In genomic region chr16:83746611-83747010, GRCh38 we compare ENCODE assay signal across 36 cellular contexts.
"Had no signal": no experiment of that assay in that cellular context is flagged by ENCODE, and none has a peak within 500 bp of the region (broad histone marks: within the 10 kb centered on the region; RNA-seq: fewer than 3 reads in every experiment).

No MANE protein-coding gene starts in this region.

- H3K36me3 ChIP-seq: MG63 had no signal

- H3K9me3 ChIP-seq: MG63 had no signal

- DNase-seq: MG63, MM.1S, MV-4-11, NCI-H1048, NCI-H1092, NCI-H1092 treated with DMSO at 0.1 percent for 48 hours, NCI-H1105, NCI-H1105 treated with DMSO at 0.1 percent for 48 hours, NCI-H1417, NCI-H1417 treated with DMSO at 0.1 percent for 48 hours, NCI-H1436, NCI-H1436 treated with DMSO at 0.1 percent for 48 hours, NCI-H146, NCI-H1694, NCI-H1694 treated with DMSO at 0.1 percent for 48 hours, NCI-H187, NCI-H187 treated with DMSO at 0.1 percent for 48 hours, NCI-H1930, NCI-H2029, NCI-H2029 treated with DMSO at 0.1 percent for 48 hours, NCI-H2081, NCI-H2081 treated with DMSO at 0.1 percent for 48 hours, NCI-H2107, NCI-H2171, NCI-H2171 treated with DMSO at 0.1 percent for 48 hours, NCI-H2227 treated with DMSO at 0.1 percent for 48 hours, NCI-H226, NCI-H345, NCI-H446, NCI-H446 treated with DMSO at 0.1 percent for 48 hours, NCI-H510A, NCI-H510A treated with DMSO at 0.1 percent for 48 hours, NCI-H524, NCI-H524 treated with DMSO at 0.1 percent for 48 hours, NCI-H526, NCI-H526 treated with DMSO at 0.1 percent for 48 hours had no signal

- H3K4me3 ChIP-seq: MG63 had no signal

- H3K27me3 ChIP-seq: MG63 had no signal
